ENCODE assay signal across 8 cellular contexts in the genomic region with DNA sequence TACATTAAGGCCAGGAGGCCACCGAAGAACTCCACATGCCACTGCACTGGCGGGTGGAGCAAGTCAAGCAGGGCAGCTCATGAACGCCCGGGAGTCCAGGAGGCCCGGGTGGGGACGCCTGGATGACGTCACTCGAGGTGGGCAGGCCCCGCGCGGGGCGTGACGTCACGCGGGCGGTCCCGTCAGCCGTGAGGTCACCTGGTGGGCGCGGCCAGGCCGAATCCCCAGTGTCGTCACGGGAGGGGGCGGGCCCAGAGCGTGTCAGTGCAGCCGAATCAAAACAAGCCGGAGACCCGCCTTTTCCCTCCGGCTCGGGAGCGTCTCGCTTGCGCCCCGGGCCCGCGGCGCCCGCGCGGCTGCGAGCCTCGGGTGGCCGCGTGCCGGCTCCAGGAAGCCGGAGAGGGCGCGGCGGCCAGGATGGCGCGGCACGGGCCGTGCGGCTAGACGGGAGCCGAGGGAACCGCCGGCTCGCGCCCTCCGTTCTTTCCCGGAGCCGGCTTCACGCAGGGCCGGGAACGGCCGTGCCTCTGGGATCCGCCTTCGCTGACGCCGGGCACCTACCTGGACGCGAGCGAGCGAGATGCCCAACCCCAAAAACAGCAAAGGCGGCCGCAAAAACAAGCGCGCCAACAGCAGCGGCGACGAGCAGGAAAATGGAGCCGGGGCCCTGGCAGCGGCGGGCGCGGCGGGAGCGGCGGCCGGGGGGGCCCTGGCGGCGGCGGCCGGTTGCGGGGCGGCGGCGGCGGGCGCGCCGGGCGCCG. TPM values are rescaled to one million over a fixed set of nuclear protein-coding genes. Genes with fewer than 3 reads are reported as not detected.
DNase-seq lines count a peak whose midpoint lies in the region; ATAC-seq, FAIRE-seq and TF ChIP-seq lines count a peak whose summit lies in the region.

A gene with protein sequence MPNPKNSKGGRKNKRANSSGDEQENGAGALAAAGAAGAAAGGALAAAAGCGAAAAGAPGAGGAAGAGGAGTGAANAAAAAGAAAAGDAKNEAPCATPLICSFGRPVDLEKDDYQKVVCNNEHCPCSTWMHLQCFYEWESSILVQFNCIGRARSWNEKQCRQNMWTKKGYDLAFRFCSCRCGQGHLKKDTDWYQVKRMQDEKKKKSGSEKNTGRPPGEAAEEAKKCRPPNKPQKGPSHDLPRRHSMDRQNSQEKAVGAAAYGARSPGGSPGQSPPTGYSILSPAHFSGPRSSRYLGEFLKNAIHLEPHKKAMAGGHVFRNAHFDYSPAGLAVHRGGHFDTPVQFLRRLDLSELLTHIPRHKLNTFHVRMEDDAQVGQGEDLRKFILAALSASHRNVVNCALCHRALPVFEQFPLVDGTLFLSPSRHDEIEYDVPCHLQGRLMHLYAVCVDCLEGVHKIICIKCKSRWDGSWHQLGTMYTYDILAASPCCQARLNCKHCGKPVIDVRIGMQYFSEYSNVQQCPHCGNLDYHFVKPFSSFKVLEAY (plus strand): TSS at position 264 of the 761 bp plus-strand sequence. CDS start 317 bp downstream, at position 581.

- H3K9me3 Mint-ChIP-seq in T-helper 2 cell treated with Interferon-gamma antibody and Interleukin-4, amounts not matched to agents 5 μg/mL and 100 μg/mL, for 36 hours, result no peaks in the 10 kb centered on the region

- H3K27ac ChIP-seq in ascending aorta (peak within 1 kb of the TSS; percentile 95 to 99), right cardiac atrium (ENCODE audit: low read length) (peak within 1 kb of the TSS; percentile 93)

- no peaks in the 10 kb centered on the region for H3K27me3 ChIP-seq in ascending aorta
- H3K27me3 ChIP-seq in right cardiac atrium (ENCODE audit: control insufficient read depth, insufficient read depth), result no peaks in the 10 kb centered on the region

- FAIRE-seq in urothelium cell line (lab: Jason Lieb, UNC), result peak; percentile 94

- no peaks in the 10 kb centered on the region for H3K36me3 ChIP-seq in ascending aorta

- H3K4me1 Mint-ChIP-seq in T-helper 2 cell treated with Interferon-gamma antibody and Interleukin-4, amounts not matched to agents 5 μg/mL and 100 μg/mL, for 36 hours (ENCODE audit: low read depth), result peaks cover 60% of the 10 kb centered on the region

- intact Hi-C loops in ascending aorta (cut with DNase I) (loop anchor here (1.0 to 10.0 kb wide), 6 partner anchors 56 to 362 kb away; a partner anchor contains a TSS), right cardiac atrium (cut with DNase I) (loop anchor here in 2 of 4 donors (10.0 kb wide), 2 partner anchors 210 to 320 kb away; no protein-coding TSS in a partner anchor)

- peaks cover 0 to 12% of the 10 kb centered on the region in 2 donors for H3K4me1 ChIP-seq in ascending aorta
- peaks cover 8% of the 10 kb centered on the region for H3K4me1 ChIP-seq in right cardiac atrium (ENCODE audit: control insufficient read depth, insufficient read depth, low read length)

- TF ChIP-seq CTCF in ascending aorta (IDR thresholded peaks at IDR 0.05), result no peak

- H3K4me3 ChIP-seq in ascending aorta (peak within 1 kb of the TSS; percentile 99), right cardiac atrium (ENCODE audit: low read length) (peak within 1 kb of the TSS; percentile 96)

- H3K9me3 ChIP-seq in ascending aorta (no peaks in the 10 kb centered on the region), right cardiac atrium (ENCODE audit: control insufficient read depth, low read length) (no peaks in the 10 kb centered on the region)

- DNase-seq in NCI-H187 treated with DMSO at 0.1 percent for 48 hours (lab: John Stamatoyannopoulos, UW), result peak; percentile 58
- peak; percentile 98 for DNase-seq in T-helper 2 cell treated with Interferon-gamma antibody and Interleukin-4, amounts not matched to agents 5 μg/mL and 100 μg/mL, for 36 hours (ENCODE audit: low spot score)
- peak; percentile 92 to 98 for DNase-seq in ascending aorta (ENCODE audit: low spot score in 2 of 2)
- peak; percentile 99 for DNase-seq in right cardiac atrium
- DNase-seq in pulmonary artery endothelial cell (ENCODE audit: low read depth, low spot score), result peak; percentile 83
- peak; percentile 96 for DNase-seq in urothelium cell line (ENCODE audit: low spot score)

- WGBS in right cardiac atrium, result 1% methylated on average over 105 of the region's 105 CpGs

- peak; percentile 47 for TF ChIP-seq POLR2A in GM18505 (IDR thresholded peaks at IDR 0.05; ENCODE audit: borderline replicate concordance, extremely low read depth, insufficient read depth, insufficient read length)

- peak within 1 kb of the TSS; percentile 87 for H3K4me3 Mint-ChIP-seq in T-helper 2 cell treated with Interferon-gamma antibody and Interleukin-4, amounts not matched to agents 5 μg/mL and 100 μg/mL, for 36 hours

- no peaks in the 10 kb centered on the region for H3K27me3 Mint-ChIP-seq in T-helper 2 cell treated with Interferon-gamma antibody and Interleukin-4, amounts not matched to agents 5 μg/mL and 100 μg/mL, for 36 hours (ENCODE audit: low read depth)

- peaks cover 28% of the 10 kb centered on the region for H3K36me3 Mint-ChIP-seq in T-helper 2 cell treated with Interferon-gamma antibody and Interleukin-4, amounts not matched to agents 5 μg/mL and 100 μg/mL, for 36 hours (ENCODE audit: low read depth)

- ATAC-seq in GM18505 (IDR thresholded peaks at IDR 0.05; ENCODE audit: unreplicated experiment) (peak; percentile 87), HG02970 (IDR thresholded peaks at IDR 0.05; ENCODE audit: low FRiP score, unreplicated experiment) (peak; percentile 87), right cardiac atrium (peak; percentile 97)

- peak within 1 kb of the TSS; percentile 98 for H3K27ac Mint-ChIP-seq in T-helper 2 cell treated with Interferon-gamma antibody and Interleukin-4, amounts not matched to agents 5 μg/mL and 100 μg/mL, for 36 hours

RNA-seq across cellular contexts. Expression of the gene that starts here (rescaled TPM):
- total RNA-seq in ascending aorta (27.0 TPM), right cardiac atrium (10 to 100 TPM; 43.7 to 50.9 (median 48.1) TPM), pulmonary artery endothelial cell (22.5 and 30.1 TPM in 2 replicates)
- 19.4 TPM for polyA plus RNA-seq in right cardiac atrium

Comparison
In these comparisons a context has a peak if more than half of its experiments do, and no peak if none do; other contexts are left out.
1. Peak in every context shown above with its lines: DNase-seq, ATAC-seq, H3K4me3 ChIP-seq and H3K27ac ChIP-seq.